9 cellular contexts compared by ENCODE assay signal in genomic region chr1:173864179-173864867, GRCh38. TPM values are rescaled to one million over a fixed set of nuclear protein-coding genes. Genes with fewer than 3 reads are reported as not detected.
A peak's percentile ranks its signal among the peaks of the same experiment; 100 is the strongest.
DNase-seq lines count a peak whose midpoint lies in the region; ATAC-seq and TF ChIP-seq lines count a peak whose summit lies in the region.
"Had no signal": no experiment of that assay in that cellular context is flagged by ENCODE, and none has a peak within 500 bp of the region (broad histone marks: within the 10 kb centered on the region; RNA-seq: fewer than 3 reads in every experiment).

No MANE protein-coding gene starts in this region.

- H3K9ac ChIP-seq in HUES48 (ENCODE audit: low read depth, low read length), result peak overlapping the region; percentile 99

- peak in 1 of 3 donors; percentile 8 for DNase-seq in CD4-positive, CD25-positive, alpha-beta regulatory T cell
- DNase-seq in lower lobe of right lung (no peak), NCI-H2107 (lab: John Stamatoyannopoulos, UW) (no peak)
- DNase-seq: testis had no signal

- H3K27ac Mint-ChIP-seq in CD4-positive, CD25-positive, alpha-beta regulatory T cell, result peak overlapping the region; percentile 19 to 77 (median 49)
- H3K27ac Mint-ChIP-seq in activated T-helper 17 cell treated with anti-CD3 and anti-CD28 coated beads, Interleukin-2, amount 50 U/mL, for 72 hours, result peak overlapping the region; percentile 93

- no peak for ATAC-seq in CD4-positive, CD25-positive, alpha-beta regulatory T cell (ENCODE audit: low read depth in 2 of 2)
- no peak for ATAC-seq in activated T-helper 17 cell treated with anti-CD3 and anti-CD28 coated beads, Interleukin-2, amount 50 U/mL, for 72 hours (replicated peaks)
- ATAC-seq in lower lobe of right lung, result no peak
- ATAC-seq in HG03135 (IDR thresholded peaks at IDR 0.05; ENCODE audit: unreplicated experiment), result no peak
- no peak for ATAC-seq in GM21576 (IDR thresholded peaks at IDR 0.05; ENCODE audit: unreplicated experiment)
- ATAC-seq in esophagus mucosa, result no peak

- peak overlapping the region; percentile 54 to 99 (median 84) for H3K4me3 Mint-ChIP-seq in CD4-positive, CD25-positive, alpha-beta regulatory T cell
- peak overlapping the region; percentile 88 for H3K4me3 Mint-ChIP-seq in activated T-helper 17 cell treated with anti-CD3 and anti-CD28 coated beads, Interleukin-2, amount 50 U/mL, for 72 hours

- peaks cover 47% of the 10 kb centered on the region for H3K4me1 ChIP-seq in CD4-positive, CD25-positive, alpha-beta regulatory T cell (ENCODE audit: control insufficient read depth, insufficient read depth, low read length, poor library complexity, severe bottlenecking)
- H3K4me1 ChIP-seq in HUES48 (ENCODE audit: control insufficient read depth, insufficient read depth, low read length) (peaks cover 23% of the 10 kb centered on the region; the same call in 1 of the 2 replicates), lower lobe of right lung (peaks cover 29% of the 10 kb centered on the region)

- H3K36me3 ChIP-seq in CD4-positive, CD25-positive, alpha-beta regulatory T cell (ENCODE audit: control insufficient read depth, insufficient read depth, low read length), result peaks cover 39% of the 10 kb centered on the region
- peaks cover 56% of the 10 kb centered on the region for H3K36me3 ChIP-seq in HUES48 (ENCODE audit: control insufficient read depth, insufficient read depth, low read length)
- H3K36me3 ChIP-seq in lower lobe of right lung, result peaks cover 65% of the 10 kb centered on the region

- peaks cover 8% of the 10 kb centered on the region for H3K27me3 Mint-ChIP-seq in CD4-positive, CD25-positive, alpha-beta regulatory T cell
- H3K27me3 Mint-ChIP-seq in activated T-helper 17 cell treated with anti-CD3 and anti-CD28 coated beads, Interleukin-2, amount 50 U/mL, for 72 hours, result no peaks in the 10 kb centered on the region

- H3K4me1 Mint-ChIP-seq in CD4-positive, CD25-positive, alpha-beta regulatory T cell, result peaks cover 13 to 53% (median 47%) of the 10 kb centered on the region in 4 donors
- H3K4me1 Mint-ChIP-seq in activated T-helper 17 cell treated with anti-CD3 and anti-CD28 coated beads, Interleukin-2, amount 50 U/mL, for 72 hours, result peaks cover 18% of the 10 kb centered on the region

- TF ChIP-seq CTCF in lower lobe of right lung (IDR thresholded peaks at IDR 0.05), result no peak

- peaks cover 37% of the 10 kb centered on the region for H3K36me3 Mint-ChIP-seq in CD4-positive, CD25-positive, alpha-beta regulatory T cell
- H3K36me3 Mint-ChIP-seq in activated T-helper 17 cell treated with anti-CD3 and anti-CD28 coated beads, Interleukin-2, amount 50 U/mL, for 72 hours (ENCODE audit: low read depth), result peaks cover 86% of the 10 kb centered on the region

- peak overlapping the region; percentile 94 for H3K4me3 ChIP-seq in CD4-positive, CD25-positive, alpha-beta regulatory T cell (ENCODE audit: low read depth, low read length)
- H3K4me3 ChIP-seq in HUES48 (ENCODE audit: low read depth, low read length) (peak overlapping the region; percentile 97), lower lobe of right lung (peak overlapping the region; percentile 86)
- H3K4me3 ChIP-seq: testis had no signal

- H3K27ac ChIP-seq in CD4-positive, CD25-positive, alpha-beta regulatory T cell (ENCODE audit: insufficient read depth, low read length, poor library complexity, severe bottlenecking), result peak overlapping the region; percentile 98
- H3K27ac ChIP-seq in HUES48 (ENCODE audit: low read depth, low read length) (peak overlapping the region; percentile 94), lower lobe of right lung (no peak overlapping the region)
- H3K27ac ChIP-seq: testis had no signal

- H3K9me3 Mint-ChIP-seq in CD4-positive, CD25-positive, alpha-beta regulatory T cell, result no peaks in the 10 kb centered on the region
- H3K9me3 Mint-ChIP-seq in activated T-helper 17 cell treated with anti-CD3 and anti-CD28 coated beads, Interleukin-2, amount 50 U/mL, for 72 hours, result no peaks in the 10 kb centered on the region

- no peaks in the 10 kb centered on the region for H3K9me3 ChIP-seq in CD4-positive, CD25-positive, alpha-beta regulatory T cell (ENCODE audit: control insufficient read depth in 2 of 2, low read length in 2 of 2)
- H3K9me3 ChIP-seq in HUES48 (ENCODE audit: control insufficient read depth, insufficient read depth, low read length) (no peaks in the 10 kb centered on the region), lower lobe of right lung (no peaks in the 10 kb centered on the region)
- H3K9me3 ChIP-seq: testis had no signal

- H3K27me3 ChIP-seq in CD4-positive, CD25-positive, alpha-beta regulatory T cell (ENCODE audit: control insufficient read depth, insufficient read depth, low read length), result no peaks in the 10 kb centered on the region
- H3K27me3 ChIP-seq in HUES48 (ENCODE audit: control insufficient read depth, insufficient read depth, low read length) (no peaks in the 10 kb centered on the region), lower lobe of right lung (ENCODE audit: low read depth) (no peaks in the 10 kb centered on the region)
- H3K27me3 ChIP-seq: testis had no signal

- intact Hi-C loops in lower lobe of right lung (cut with DNase I), result no loop called here

RNA-seq across cellular contexts. Expression of gene GAS5, which starts 3.5 kb away (rescaled TPM):
- 511 TPM for total RNA-seq in CD4-positive, CD25-positive, alpha-beta regulatory T cell
- 100 to 1,000 TPM; 279 to 452 (median 362) TPM for polyA plus RNA-seq in CD4-positive, CD25-positive, alpha-beta regulatory T cell
- total RNA-seq in activated T-helper 17 cell treated with anti-CD3 and anti-CD28 coated beads, Interleukin-2, amount 50 U/mL, for 72 hours, result 100 to 1,000 TPM; 646 to 717 TPM
- total RNA-seq in lower lobe of right lung (282 TPM), esophagus mucosa (347 TPM)

RNA-seq across cellular contexts. Expression of gene ZBTB37, which starts 3.9 kb away (rescaled TPM):
- total RNA-seq in CD4-positive, CD25-positive, alpha-beta regulatory T cell, result 20.3 TPM
- polyA plus RNA-seq in CD4-positive, CD25-positive, alpha-beta regulatory T cell, result 1 to 10 TPM in 2 of 4 donors, under 1 TPM in 2; 0.78 to 1.8 (median 0.97) TPM
- total RNA-seq in activated T-helper 17 cell treated with anti-CD3 and anti-CD28 coated beads, Interleukin-2, amount 50 U/mL, for 72 hours, result 10 to 100 TPM; 10.4 to 14.2 TPM
- total RNA-seq in lower lobe of right lung, result 15.6 TPM
- 5.0 TPM for total RNA-seq in esophagus mucosa

RNA-seq across cellular contexts. Expression of gene CENPL, which starts 39.6 kb away (rescaled TPM):
- total RNA-seq in CD4-positive, CD25-positive, alpha-beta regulatory T cell, result 10.2 TPM
- polyA plus RNA-seq in CD4-positive, CD25-positive, alpha-beta regulatory T cell, result 10 to 100 TPM in 1 of 4 donors, 1 to 10 TPM in 3; 6.7 to 10.0 (median 8.0) TPM
- 10 to 100 TPM; 25.5 to 33.9 TPM for total RNA-seq in activated T-helper 17 cell treated with anti-CD3 and anti-CD28 coated beads, Interleukin-2, amount 50 U/mL, for 72 hours
- total RNA-seq in lower lobe of right lung (6.9 TPM), esophagus mucosa (7.2 TPM)

RNA-seq across cellular contexts. Expression of gene DARS2, which starts 39.9 kb away (rescaled TPM):
- total RNA-seq in CD4-positive, CD25-positive, alpha-beta regulatory T cell, result 4.8 TPM
- polyA plus RNA-seq in CD4-positive, CD25-positive, alpha-beta regulatory T cell, result 10 to 100 TPM in 1 of 4 donors, 1 to 10 TPM in 3; 8.9 to 12.5 (median 9.3) TPM
- total RNA-seq in activated T-helper 17 cell treated with anti-CD3 and anti-CD28 coated beads, Interleukin-2, amount 50 U/mL, for 72 hours, result 10 to 100 TPM; 25.8 to 38.5 TPM
- total RNA-seq in lower lobe of right lung, result 17.1 TPM
- total RNA-seq in esophagus mucosa, result 13.5 TPM

RNA-seq across cellular contexts. Expression of gene SERPINC1, which starts 52.8 kb away (rescaled TPM):
- total RNA-seq in CD4-positive, CD25-positive, alpha-beta regulatory T cell, result not detected
- not detected for polyA plus RNA-seq in CD4-positive, CD25-positive, alpha-beta regulatory T cell
- under 1 TPM; 0.35 to 0.77 TPM for total RNA-seq in activated T-helper 17 cell treated with anti-CD3 and anti-CD28 coated beads, Interleukin-2, amount 50 U/mL, for 72 hours
- total RNA-seq in lower lobe of right lung, result 0.30 TPM
- total RNA-seq in esophagus mucosa, result 0.32 TPM
